17 cellular contexts compared by ENCODE assay signal in the genomic region with DNA sequence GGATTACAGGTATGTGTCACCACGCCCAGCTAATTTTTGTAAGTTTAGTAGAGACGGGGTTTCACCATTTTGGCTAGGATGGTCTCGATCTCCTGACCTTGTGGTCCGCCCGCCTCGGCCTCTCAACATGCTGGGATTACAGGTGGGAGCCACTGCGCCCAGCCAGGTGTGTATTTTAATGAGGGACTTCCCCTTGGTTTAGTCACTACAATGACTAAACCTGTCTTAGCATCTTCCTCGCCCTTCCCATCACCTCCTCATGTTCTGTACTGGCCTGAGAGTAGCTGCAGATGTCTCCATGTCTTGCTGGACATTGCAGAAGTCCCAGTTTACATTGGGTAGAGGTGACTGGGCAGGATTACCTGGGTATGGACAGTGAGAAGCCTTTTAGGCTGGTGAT. TPM values are rescaled to one million over a fixed set of nuclear protein-coding genes. Genes with fewer than 3 reads are reported as not detected.
DNase-seq lines count a peak whose midpoint lies in the region; ATAC-seq and TF ChIP-seq lines count a peak whose summit lies in the region.
"Had no signal": no experiment of that assay in that cellular context is flagged by ENCODE, and none has a peak within 500 bp of the region (broad histone marks: within the 10 kb centered on the region; RNA-seq: fewer than 3 reads in every experiment).

No MANE protein-coding gene starts in this region.

- peaks cover 77% of the 10 kb centered on the region for H3K4me1 Mint-ChIP-seq in activated naive CD4-positive, alpha-beta T cell treated with anti-CD3 and anti-CD28 coated beads for 36 hours (ENCODE audit: low read depth)
- H3K4me1 Mint-ChIP-seq in IgD-negative memory B cell = peaks cover 45 to 49% (median 47%) of the 10 kb centered on the region in 3 donors

- H3K27ac ChIP-seq in psoas muscle = peak overlapping the region; percentile 92
- H3K27ac ChIP-seq: body of pancreas, WERI-Rb-1 had no signal

- intact Hi-C loops in activated naive CD4-positive, alpha-beta T cell treated with anti-CD3 and anti-CD28 coated beads for 36 hours (cut with micrococcal nuclease) = loop anchor here (10.0 kb wide), 1 partner anchor 481 kb away; no protein-coding TSS in a partner anchor
- intact Hi-C loops in psoas muscle (cut with DNase I) = no loop called here

- peaks cover 50% of the 10 kb centered on the region for H3K36me3 Mint-ChIP-seq in activated naive CD4-positive, alpha-beta T cell treated with anti-CD3 and anti-CD28 coated beads for 36 hours (ENCODE audit: low read depth)
- peaks cover 9% of the 10 kb centered on the region for H3K36me3 Mint-ChIP-seq in IgD-negative memory B cell
- peaks cover 24 to 32% of the 10 kb centered on the region in 2 donors for H3K36me3 Mint-ChIP-seq in activated naive CD4-positive, alpha-beta T cell treated with anti-CD3 and anti-CD28 coated beads, Interleukin-2, amount 50 U/mL, for 72 hours

- peaks cover 75% of the 10 kb centered on the region for H3K4me1 ChIP-seq in psoas muscle

- H3K4me3 ChIP-seq in psoas muscle = no peak overlapping the region
- H3K4me3 ChIP-seq: body of pancreas, upper lobe of right lung had no signal

- DNase-seq in activated naive CD4-positive, alpha-beta T cell treated with anti-CD3 and anti-CD28 coated beads for 36 hours = peak; percentile 60
- DNase-seq in activated naive CD4-positive, alpha-beta T cell (lab: John Stamatoyannopoulos, UW) = no peak
- DNase-seq in activated naive CD4-positive, alpha-beta T cell treated with anti-CD3 and anti-CD28 coated beads, Interleukin-2, amount 50 U/mL, for 72 hours (ENCODE audit: low spot score in 2 of 2) = no peak
- DNase-seq in psoas muscle (no peak), nucleus accumbens (lab: John Stamatoyannopoulos, UW) (no peak), NCI-H146 (lab: John Stamatoyannopoulos, UW) (no peak)
- DNase-seq: body of pancreas; NCI-H187; NCI-H510A treated with DMSO at 0.1 percent for 48 hours; SK-N-SH; stimulated activated CD4-positive, alpha-beta T cell treated with anti-CD3 and anti-CD28 coated beads, Interleukin-2, amount 100 ng/mL, for 48 hours; upper lobe of right lung; WERI-Rb-1 had no signal

- TF ChIP-seq CTCF in psoas muscle (IDR thresholded peaks at IDR 0.05) = no peak

- H3K9me3 ChIP-seq in psoas muscle = no peaks in the 10 kb centered on the region
- H3K9me3 ChIP-seq: body of pancreas, SK-N-SH, upper lobe of right lung had no signal

- peaks cover 0 to 81% of the 10 kb centered on the region in 2 donors for H3K36me3 ChIP-seq in psoas muscle (ENCODE audit: insufficient read depth in 1 of 2, low read depth in 1 of 2)

- no peaks in the 10 kb centered on the region for H3K9me3 Mint-ChIP-seq in activated naive CD4-positive, alpha-beta T cell treated with anti-CD3 and anti-CD28 coated beads for 36 hours
- H3K9me3 Mint-ChIP-seq in IgD-negative memory B cell = no peaks in the 10 kb centered on the region
- H3K9me3 Mint-ChIP-seq in activated naive CD4-positive, alpha-beta T cell treated with anti-CD3 and anti-CD28 coated beads, Interleukin-2, amount 50 U/mL, for 72 hours = no peaks in the 10 kb centered on the region

- no peaks in the 10 kb centered on the region for H3K27me3 ChIP-seq in psoas muscle (ENCODE audit: insufficient read depth in 3 of 3, low read length in 2 of 3)
- H3K27me3 ChIP-seq: body of pancreas, upper lobe of right lung had no signal

- no peaks in the 10 kb centered on the region for H3K27me3 Mint-ChIP-seq in activated naive CD4-positive, alpha-beta T cell treated with anti-CD3 and anti-CD28 coated beads for 36 hours (ENCODE audit: low read depth)
- no peaks in the 10 kb centered on the region for H3K27me3 Mint-ChIP-seq in IgD-negative memory B cell

- peak overlapping the region; percentile 19 for H3K4me3 Mint-ChIP-seq in activated naive CD4-positive, alpha-beta T cell treated with anti-CD3 and anti-CD28 coated beads for 36 hours
- H3K4me3 Mint-ChIP-seq in IgD-negative memory B cell = peak overlapping the region in 2 of 4 donors; percentile 12 to 83

- H3K27ac Mint-ChIP-seq in activated naive CD4-positive, alpha-beta T cell treated with anti-CD3 and anti-CD28 coated beads for 36 hours = peak overlapping the region; percentile 99
- peak overlapping the region; percentile 23 to 76 (median 55) for H3K27ac Mint-ChIP-seq in IgD-negative memory B cell
- peak overlapping the region; percentile 83 to 92 for H3K27ac Mint-ChIP-seq in activated naive CD4-positive, alpha-beta T cell treated with anti-CD3 and anti-CD28 coated beads, Interleukin-2, amount 50 U/mL, for 72 hours

- WGBS in psoas muscle, 3 donors = 92 to 98% (median 97%) methylated on average over 8 of the region's 8 CpGs

- peak in 1 of 2 donors; percentile 19 for ATAC-seq in activated naive CD4-positive, alpha-beta T cell treated with anti-CD3 and anti-CD28 coated beads, Interleukin-2, amount 50 U/mL, for 72 hours
- peak in 1 of 4 donors; percentile 20 for ATAC-seq in psoas muscle
- ATAC-seq in HG02798 (IDR thresholded peaks at IDR 0.05; ENCODE audit: poor library complexity, unreplicated experiment) = no peak
- ATAC-seq: body of pancreas, sciatic nerve, upper lobe of right lung had no signal

- CTCF ChIA-PET in activated naive CD4-positive, alpha-beta T cell treated with anti-CD3 and anti-CD28 coated beads for 36 hours (lab: Charles Lee) = interaction anchor here (0.7 to 5.9 kb wide), 6 partner anchors 10 to 55 kb away, joined by 3 to 41 read pairs (median 7); partner anchors contain the start of gene SLC7A6

RNA-seq across cellular contexts. Expression of gene SLC7A6, which starts 9.6 kb away (rescaled TPM):
- 10 to 100 TPM; 79.4 to 83.4 TPM for total RNA-seq in activated naive CD4-positive, alpha-beta T cell treated with anti-CD3 and anti-CD28 coated beads for 36 hours
- polyA plus RNA-seq in IgD-negative memory B cell (13.8 TPM), psoas muscle (10 to 100 TPM in 2 of 3 donors, 1 to 10 TPM in 1; 9.2 to 55.2 (median 36.4) TPM)
- total RNA-seq in activated naive CD4-positive, alpha-beta T cell treated with anti-CD3 and anti-CD28 coated beads, Interleukin-2, amount 50 U/mL, for 72 hours = 10 to 100 TPM; 69.0 to 97.7 TPM
- total RNA-seq in psoas muscle = 100 to 1,000 TPM in 1 of 4 donors, 10 to 100 TPM in 3; 25.6 to 217 (median 70.5) TPM

RNA-seq across cellular contexts. Expression of gene PLA2G15, which starts 28.7 kb away (rescaled TPM):
- 1 to 10 TPM; 4.2 to 5.4 TPM for total RNA-seq in activated naive CD4-positive, alpha-beta T cell treated with anti-CD3 and anti-CD28 coated beads for 36 hours
- polyA plus RNA-seq in IgD-negative memory B cell = 8.2 TPM
- 1 to 10 TPM; 9.7 to 9.8 TPM for total RNA-seq in activated naive CD4-positive, alpha-beta T cell treated with anti-CD3 and anti-CD28 coated beads, Interleukin-2, amount 50 U/mL, for 72 hours
- total RNA-seq in psoas muscle = 10 to 100 TPM; 28.0 to 65.0 (median 31.0) TPM
- polyA plus RNA-seq in psoas muscle = 10 to 100 TPM; 13.0 to 31.7 (median 22.6) TPM

RNA-seq across cellular contexts. Expression of gene SLC7A6OS, which starts 36.9 kb away (rescaled TPM):
- total RNA-seq in activated naive CD4-positive, alpha-beta T cell treated with anti-CD3 and anti-CD28 coated beads for 36 hours = 10 to 100 TPM; 23.0 to 26.4 TPM
- polyA plus RNA-seq in IgD-negative memory B cell = 28.2 TPM
- total RNA-seq in activated naive CD4-positive, alpha-beta T cell treated with anti-CD3 and anti-CD28 coated beads, Interleukin-2, amount 50 U/mL, for 72 hours = 10 to 100 TPM; 21.4 to 29.6 TPM
- total RNA-seq in psoas muscle = 10 to 100 TPM in 2 of 4 donors, 1 to 10 TPM in 2; 7.9 to 12.6 (median 9.9) TPM
- polyA plus RNA-seq in psoas muscle = 10 to 100 TPM in 1 of 3 donors, 1 to 10 TPM in 2; 5.8 to 16.3 (median 9.5) TPM

RNA-seq across cellular contexts. Expression of gene PRMT7, which starts 36.9 kb away (rescaled TPM):
- total RNA-seq in activated naive CD4-positive, alpha-beta T cell treated with anti-CD3 and anti-CD28 coated beads for 36 hours = 10 to 100 TPM; 51.6 to 52.4 TPM
- polyA plus RNA-seq in IgD-negative memory B cell = 22.8 TPM
- total RNA-seq in activated naive CD4-positive, alpha-beta T cell treated with anti-CD3 and anti-CD28 coated beads, Interleukin-2, amount 50 U/mL, for 72 hours = 10 to 100 TPM; 33.7 to 80.2 TPM
- 10 to 100 TPM; 19.9 to 31.4 (median 26.6) TPM for total RNA-seq in psoas muscle
- 10 to 100 TPM; 18.9 to 45.1 (median 20.4) TPM for polyA plus RNA-seq in psoas muscle

RNA-seq across cellular contexts. Expression of gene ESRP2, which starts 38.0 kb away (rescaled TPM):
- under 1 TPM; 0.21 to 0.35 TPM for total RNA-seq in activated naive CD4-positive, alpha-beta T cell treated with anti-CD3 and anti-CD28 coated beads for 36 hours
- polyA plus RNA-seq in IgD-negative memory B cell (0.48 TPM), psoas muscle (under 1 TPM; 0.03 to 0.08 (median 0.05) TPM)
- under 1 TPM; 0.43 to 0.48 TPM for total RNA-seq in activated naive CD4-positive, alpha-beta T cell treated with anti-CD3 and anti-CD28 coated beads, Interleukin-2, amount 50 U/mL, for 72 hours
- total RNA-seq in psoas muscle = not detected
- total RNA-seq: LHCN-M2 had no signal
